In genomic region chr16:14249291-14250032, GRCh38 we compare ENCODE assay signal across 8 cellular contexts.
DNase-seq lines count a peak whose midpoint lies in the region; ATAC-seq and TF ChIP-seq lines count a peak whose summit lies in the region.

No MANE protein-coding gene starts in this region.

- POLR2A ChIA-PET in SK-N-SH (lab: Yijun Ruan, JAX) = no interaction called here

- TF ChIP-seq EP300 in SK-N-SH (IDR thresholded peaks at IDR 0.05; ENCODE audit: borderline replicate concordance in 1 of 2, low read depth in 1 of 2, low read length in 1 of 2) = no peak

- no peak overlapping the region for H2AFZ ChIP-seq in SK-N-SH (ENCODE audit: low read depth)

- peaks cover 49 to 82% of the 10 kb centered on the region in 2 experiments for H3K36me3 ChIP-seq in SK-N-SH (replicated peaks in 1 of 2; ENCODE audit: control insufficient read depth in 1 of 2, insufficient read depth in 2 of 2, low read length in 1 of 2)
- H3K36me3 ChIP-seq in iPS DF 6.9 (ENCODE audit: control insufficient read depth, insufficient read depth, low read length) = peaks cover 30% of the 10 kb centered on the region

- WGBS in SK-N-SH (ENCODE audit: low lambda C conversion rate) = 63% methylated on average over 7 of the region's 7 CpGs
- WGBS in iPS DF 6.9 (ENCODE audit: insufficient coverage, insufficient read length) = 100% methylated on average over 1 of the region's 7 CpGs

- no peaks in the 10 kb centered on the region for H3K27me3 ChIP-seq in SK-N-SH (ENCODE audit: insufficient read depth)
- no peaks in the 10 kb centered on the region for H3K27me3 ChIP-seq in iPS DF 6.9 (ENCODE audit: control insufficient read depth, insufficient read depth, low read length)

- no peaks in the 10 kb centered on the region for H3K4me1 ChIP-seq in SK-N-SH (ENCODE audit: control insufficient read depth in 1 of 2, insufficient read depth in 2 of 2, low read depth in 1 of 2, low read length in 1 of 2)
- H3K4me1 ChIP-seq in iPS DF 6.9 (ENCODE audit: control insufficient read depth, insufficient read depth, low read length) = no peaks in the 10 kb centered on the region

- H3K79me2 ChIP-seq in SK-N-SH (ENCODE audit: insufficient read depth) = no peaks in the 10 kb centered on the region

- H3K9me2 ChIP-seq in SK-N-SH = no peaks in the 10 kb centered on the region

- TF ChIP-seq RAD21 in SK-N-SH (IDR thresholded peaks at IDR 0.05; ENCODE audit: low read length) = peak; percentile 82

- CTCF ChIA-PET in SK-N-SH (lab: Yijun Ruan, JAX) = interaction anchor here (0.6 to 4.5 kb wide), 44 partner anchors 9 to 345 kb away, joined by 3 to 31 read pairs (median 4); partner anchors contain the start of gene ERCC4

- H3K27ac ChIP-seq in SK-N-SH (ENCODE audit: low read depth in 2 of 2, low read length in 1 of 2) (no peak overlapping the region), iPS DF 6.9 (ENCODE audit: low read length) (no peak overlapping the region)

- no peaks in the 10 kb centered on the region for H3F3A ChIP-seq in SK-N-SH (replicated peaks; ENCODE audit: insufficient read depth)

- no peak overlapping the region for H3K4me2 ChIP-seq in SK-N-SH

- H3K4me3 ChIP-seq in SK-N-SH (ENCODE audit: low read depth in 2 of 2, low read length in 1 of 2) = no peak overlapping the region; a peak in 1 of 4 replicates
- no peak overlapping the region for H3K4me3 ChIP-seq in iPS DF 6.9 (ENCODE audit: low read length)

- DNase-seq in DMS114 treated with DMSO at 0.1 percent for 48 hours (lab: John Stamatoyannopoulos, UW; ENCODE audit: unreplicated experiment) (peak; percentile 30), HT-29 (ENCODE audit: low spot score) (peak; percentile 63), SK-N-SH (peak; percentile 54), amniotic epithelial cell (ENCODE audit: low read depth) (peak; percentile 36), iPS DF 6.9 (ENCODE audit: low read depth, low spot score) (peak; percentile 13)
- DNase-seq in stimulated activated CD4-positive, alpha-beta T cell treated with anti-CD3 and anti-CD28 coated beads, Interleukin-1b, Interleukin-23, amount 100 ng/mL, for 24 hours (ENCODE audit: low read depth in 4 of 4, low spot score in 1 of 4) = peak in 3 of 4 experiments; percentile 12 to 17 (median 16)

- H3K9ac ChIP-seq in SK-N-SH = no peak overlapping the region

- H3K9me3 ChIP-seq in SK-N-SH = no peaks in the 10 kb centered on the region
- H3K9me3 ChIP-seq in iPS DF 6.9 (ENCODE audit: control insufficient read depth, insufficient read depth, low read length) = no peaks in the 10 kb centered on the region; the same call in 1 of the 2 replicates

- H4K20me1 ChIP-seq in SK-N-SH (ENCODE audit: insufficient read depth) = no peaks in the 10 kb centered on the region

- ATAC-seq in HG02884 (IDR thresholded peaks at IDR 0.05; ENCODE audit: unreplicated experiment) = no peak
- ATAC-seq in GM21360 (IDR thresholded peaks at IDR 0.05; ENCODE audit: unreplicated experiment) = no peak

- peak; percentile 97 for TF ChIP-seq CTCF in SK-N-SH (IDR thresholded peaks at IDR 0.05)

TF ChIP-seq in SK-N-SH, 30 proteins besides CTCF, POLR2A, EP300 and RAD21:
- TF ChIP-seq POLR2AphosphoS5 (IDR thresholded peaks at IDR 0.05; ENCODE audit: low read depth, low read length) = no peak
- TF ChIP-seq SMC3 (IDR thresholded peaks at IDR 0.05; ENCODE audit: low read depth, low read length) = peak; percentile 60

Comparison
In these comparisons a context has a peak if more than half of its experiments do, and no peak if none do; other contexts are left out.
1. DNase-seq: peak in every context shown above with its lines; median percentile 63 in HT-29; 54 in SK-N-SH; 36 in amniotic epithelial cell; 30 in DMS114 treated with DMSO at 0.1 percent for 48 hours; 16 in stimulated activated CD4-positive, alpha-beta T cell treated with anti-CD3 and anti-CD28 coated beads, Interleukin-1b, Interleukin-23, amount 100 ng/mL, for 24 hours; 13 in iPS DF 6.9.